In the genomic region with DNA sequence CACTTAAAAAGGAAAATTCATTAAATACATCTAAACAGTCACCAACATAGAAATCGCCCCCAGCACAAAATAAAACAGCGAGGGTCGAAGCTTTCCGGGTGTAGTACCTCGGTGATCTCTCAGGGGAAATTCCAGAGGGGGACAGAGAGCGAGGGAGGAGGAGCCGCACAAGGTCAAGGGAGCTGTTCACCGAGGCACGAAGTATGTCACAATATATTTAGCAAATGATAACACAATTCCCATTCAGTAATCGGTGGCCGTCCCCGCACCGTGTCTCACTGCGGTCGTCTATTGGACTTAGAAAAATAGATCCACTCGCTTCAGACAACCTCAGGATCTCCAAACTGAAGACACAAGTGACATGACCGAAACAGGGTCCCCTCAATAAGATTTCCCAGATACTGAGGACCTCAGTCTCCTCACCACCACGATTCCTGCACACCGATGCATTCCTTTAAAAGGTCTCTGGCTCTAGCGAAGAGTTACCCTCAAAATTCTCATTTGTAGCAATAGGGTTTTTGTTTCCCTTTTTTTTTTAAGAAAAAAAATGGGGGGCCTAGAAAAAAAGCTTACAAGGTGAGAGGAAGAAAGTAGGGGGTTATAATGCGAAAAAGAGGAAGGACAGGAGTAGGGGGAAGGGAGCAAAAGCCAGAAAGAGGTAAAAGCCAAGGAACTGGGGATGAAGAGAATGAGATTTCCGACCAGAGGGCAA, we compare ENCODE assay signal across 1 cellular context.
TF ChIP-seq lines count a peak whose summit lies in the region.

No MANE protein-coding gene starts in this region.

TF ChIP-seq in GM12878, 131 proteins besides CTCF, POLR2A, EP300 and RAD21:
- TF ChIP-seq, protein P1, sequence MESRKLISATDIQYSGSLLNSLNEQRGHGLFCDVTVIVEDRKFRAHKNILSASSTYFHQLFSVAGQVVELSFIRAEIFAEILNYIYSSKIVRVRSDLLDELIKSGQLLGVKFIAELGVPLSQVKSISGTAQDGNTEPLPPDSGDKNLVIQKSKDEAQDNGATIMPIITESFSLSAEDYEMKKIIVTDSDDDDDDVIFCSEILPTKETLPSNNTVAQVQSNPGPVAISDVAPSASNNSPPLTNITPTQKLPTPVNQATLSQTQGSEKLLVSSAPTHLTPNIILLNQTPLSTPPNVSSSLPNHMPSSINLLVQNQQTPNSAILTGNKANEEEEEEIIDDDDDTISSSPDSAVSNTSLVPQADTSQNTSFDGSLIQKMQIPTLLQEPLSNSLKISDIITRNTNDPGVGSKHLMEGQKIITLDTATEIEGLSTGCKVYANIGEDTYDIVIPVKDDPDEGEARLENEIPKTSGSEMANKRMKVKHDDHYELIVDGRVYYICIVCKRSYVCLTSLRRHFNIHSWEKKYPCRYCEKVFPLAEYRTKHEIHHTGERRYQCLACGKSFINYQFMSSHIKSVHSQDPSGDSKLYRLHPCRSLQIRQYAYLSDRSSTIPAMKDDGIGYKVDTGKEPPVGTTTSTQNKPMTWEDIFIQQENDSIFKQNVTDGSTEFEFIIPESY (IDR thresholded peaks at IDR 0.05), result no peak
- TF ChIP-seq E2F8 (IDR thresholded peaks at IDR 0.05; ENCODE audit: low read depth, partially characterized antibody) (no peak), RUNX3 (IDR thresholded peaks at IDR 0.05; ENCODE audit: low read length) (no peak), TBL1XR1 (IDR thresholded peaks at IDR 0.05; ENCODE audit: low read depth, low read length) (no peak), SUPT20H (IDR thresholded peaks at IDR 0.05; ENCODE audit: borderline replicate concordance, control insufficient read depth, low read depth, low read length) (no peak), RFX5 (IDR thresholded peaks at IDR 0.05; ENCODE audit: low read depth, low read length) (no peak), IKZF2 (IDR thresholded peaks at IDR 0.05) (0 out of 4 replicates have a peak, but pooled peaks of 1 of the 2 experiments have one; percentile 19), ZNF207 (IDR thresholded peaks at IDR 0.05; ENCODE audit: borderline replicate concordance) (no peak), PML (IDR thresholded peaks at IDR 0.05; ENCODE audit: low read length) (no peak), TCF7 (IDR thresholded peaks at IDR 0.05; ENCODE audit: borderline replicate concordance) (no peak)
- TF ChIP-seq, protein P2, sequence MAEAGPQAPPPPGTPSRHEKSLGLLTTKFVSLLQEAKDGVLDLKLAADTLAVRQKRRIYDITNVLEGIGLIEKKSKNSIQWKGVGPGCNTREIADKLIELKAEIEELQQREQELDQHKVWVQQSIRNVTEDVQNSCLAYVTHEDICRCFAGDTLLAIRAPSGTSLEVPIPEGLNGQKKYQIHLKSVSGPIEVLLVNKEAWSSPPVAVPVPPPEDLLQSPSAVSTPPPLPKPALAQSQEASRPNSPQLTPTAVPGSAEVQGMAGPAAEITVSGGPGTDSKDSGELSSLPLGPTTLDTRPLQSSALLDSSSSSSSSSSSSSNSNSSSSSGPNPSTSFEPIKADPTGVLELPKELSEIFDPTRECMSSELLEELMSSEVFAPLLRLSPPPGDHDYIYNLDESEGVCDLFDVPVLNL (IDR thresholded peaks at IDR 0.05; ENCODE audit: low read depth, low read length), result no peak
- TF ChIP-seq, protein P3, sequence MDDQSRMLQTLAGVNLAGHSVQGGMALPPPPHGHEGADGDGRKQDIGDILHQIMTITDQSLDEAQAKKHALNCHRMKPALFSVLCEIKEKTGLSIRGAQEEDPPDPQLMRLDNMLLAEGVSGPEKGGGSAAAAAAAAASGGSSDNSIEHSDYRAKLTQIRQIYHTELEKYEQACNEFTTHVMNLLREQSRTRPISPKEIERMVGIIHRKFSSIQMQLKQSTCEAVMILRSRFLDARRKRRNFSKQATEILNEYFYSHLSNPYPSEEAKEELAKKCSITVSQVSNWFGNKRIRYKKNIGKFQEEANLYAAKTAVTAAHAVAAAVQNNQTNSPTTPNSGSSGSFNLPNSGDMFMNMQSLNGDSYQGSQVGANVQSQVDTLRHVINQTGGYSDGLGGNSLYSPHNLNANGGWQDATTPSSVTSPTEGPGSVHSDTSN (IDR thresholded peaks at IDR 0.05; ENCODE audit: insufficient replicate concordance, low read depth, low read length), result no peak
- TF ChIP-seq, protein P4, sequence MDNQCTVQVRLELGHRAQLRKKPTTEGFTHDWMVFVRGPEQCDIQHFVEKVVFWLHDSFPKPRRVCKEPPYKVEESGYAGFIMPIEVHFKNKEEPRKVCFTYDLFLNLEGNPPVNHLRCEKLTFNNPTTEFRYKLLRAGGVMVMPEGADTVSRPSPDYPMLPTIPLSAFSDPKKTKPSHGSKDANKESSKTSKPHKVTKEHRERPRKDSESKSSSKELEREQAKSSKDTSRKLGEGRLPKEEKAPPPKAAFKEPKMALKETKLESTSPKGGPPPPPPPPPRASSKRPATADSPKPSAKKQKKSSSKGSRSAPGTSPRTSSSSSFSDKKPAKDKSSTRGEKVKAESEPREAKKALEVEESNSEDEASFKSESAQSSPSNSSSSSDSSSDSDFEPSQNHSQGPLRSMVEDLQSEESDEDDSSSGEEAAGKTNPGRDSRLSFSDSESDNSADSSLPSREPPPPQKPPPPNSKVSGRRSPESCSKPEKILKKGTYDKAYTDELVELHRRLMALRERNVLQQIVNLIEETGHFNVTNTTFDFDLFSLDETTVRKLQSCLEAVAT (IDR thresholded peaks at IDR 0.05), result peak; percentile 88
